22 cellular contexts compared by ENCODE assay signal in genomic region chrX:716136-716535, GRCh38.
DNase-seq lines count a peak whose midpoint lies in the region; ATAC-seq and TF ChIP-seq lines count a peak whose summit lies in the region.
"Had no signal": no experiment of that assay in that cellular context is flagged by ENCODE, and none has a peak within 500 bp of the region (broad histone marks: within the 10 kb centered on the region; RNA-seq: fewer than 3 reads in every experiment).

No MANE protein-coding gene starts in this region.

- H3K27ac Mint-ChIP-seq in activated CD8-positive, alpha-beta T cell treated with anti-CD3 and anti-CD28 coated beads for 36 hours = no peak overlapping the region
- H3K27ac Mint-ChIP-seq: B cell; CD4-positive, CD25-positive, alpha-beta regulatory T cell; CD8-positive, alpha-beta memory T cell had no signal

- H3K36me3 Mint-ChIP-seq in activated CD8-positive, alpha-beta T cell treated with anti-CD3 and anti-CD28 coated beads for 36 hours (ENCODE audit: low read depth) = no peaks in the 10 kb centered on the region
- H3K36me3 Mint-ChIP-seq: CD4-positive, CD25-positive, alpha-beta regulatory T cell; CD8-positive, alpha-beta memory T cell had no signal

- no peaks in the 10 kb centered on the region for H3K36me3 ChIP-seq in BJ (ENCODE audit: control insufficient read depth, insufficient read depth, low read length)

- H3K27me3 ChIP-seq in BJ (ENCODE audit: control insufficient read depth, insufficient read depth, low read length) = no peaks in the 10 kb centered on the region

- no peaks in the 10 kb centered on the region for H3K27me3 Mint-ChIP-seq in activated CD8-positive, alpha-beta T cell treated with anti-CD3 and anti-CD28 coated beads for 36 hours
- H3K27me3 Mint-ChIP-seq: B cell had no signal

- H3K9me3 Mint-ChIP-seq in activated CD8-positive, alpha-beta T cell treated with anti-CD3 and anti-CD28 coated beads for 36 hours = peaks cover 8% of the 10 kb centered on the region

- intact Hi-C loops in activated CD8-positive, alpha-beta T cell treated with anti-CD3 and anti-CD28 coated beads for 36 hours (cut with micrococcal nuclease) = no loop called here

- no peaks in the 10 kb centered on the region for H3K4me1 Mint-ChIP-seq in activated CD8-positive, alpha-beta T cell treated with anti-CD3 and anti-CD28 coated beads for 36 hours (ENCODE audit: low read depth)
- H3K4me1 Mint-ChIP-seq: B cell; CD4-positive, CD25-positive, alpha-beta regulatory T cell; CD8-positive, alpha-beta memory T cell had no signal

- POLR2A ChIA-PET in BJ (lab: Charles Lee) = no interaction called here
- POLR2A ChIA-PET in activated CD8-positive, alpha-beta T cell treated with anti-CD3 and anti-CD28 coated beads for 36 hours (lab: Charles Lee) = no interaction called here

- no peak for TF ChIP-seq CTCF in BJ (IDR thresholded peaks at IDR 0.05; ENCODE audit: insufficient read depth, low read depth, low read length)
- no peak for TF ChIP-seq CTCF in activated CD8-positive, alpha-beta T cell treated with anti-CD3 and anti-CD28 coated beads for 36 hours (IDR thresholded peaks at IDR 0.05)

- CTCF ChIA-PET in BJ (lab: Yijun Ruan, JAX) = no interaction called here
- CTCF ChIA-PET in activated CD8-positive, alpha-beta T cell treated with anti-CD3 and anti-CD28 coated beads for 36 hours (lab: Charles Lee) = no interaction called here

- no peak overlapping the region for H3K4me3 Mint-ChIP-seq in activated CD8-positive, alpha-beta T cell treated with anti-CD3 and anti-CD28 coated beads for 36 hours
- H3K4me3 Mint-ChIP-seq: B cell; CD8-positive, alpha-beta memory T cell had no signal

- no peak overlapping the region for H3K4me3 ChIP-seq in BJ (ENCODE audit: low read depth, low read length)
- H3K4me3 ChIP-seq: GM12878, K562 had no signal

- ATAC-seq in activated CD8-positive, alpha-beta T cell treated with anti-CD3 and anti-CD28 coated beads for 36 hours = no peak
- ATAC-seq in HG02798 (IDR thresholded peaks at IDR 0.05; ENCODE audit: poor library complexity, unreplicated experiment) (no peak), HG03045 (IDR thresholded peaks at IDR 0.05; ENCODE audit: unreplicated experiment) (no peak)
- ATAC-seq: GM12878, HCT116, K562 had no signal

- DNase-seq in BJ (ENCODE audit: low read depth) (peak; percentile 56), GM04504 (ENCODE audit: low read depth) (peak; percentile 19), inferior parietal cortex (ENCODE audit: extremely low spot score) (peak; percentile 15), SIG-M5 treated with dmso at 0.1 percent for 504 hours (lab: John Stamatoyannopoulos, UW; ENCODE audit: unreplicated experiment) (no peak)
- DNase-seq in activated CD8-positive, alpha-beta T cell treated with anti-CD3 and anti-CD28 coated beads for 36 hours = no peak
- DNase-seq: C1 segment of cervical spinal cord; CD4-positive, CD25-positive, alpha-beta regulatory T cell; CD8-positive, alpha-beta memory T cell; COR-L47; DMS 273 treated with DMSO at 0.1 percent for 48 hours; DMS53; DND-41; GDM1; GOT3; H7; IMR-90 had no signal

Comparison
In these comparisons a context has a peak if more than half of its experiments do, and no peak if none do; other contexts are left out.
1. DNase-seq: peak in BJ (single experiment), GM04504 (single experiment) and inferior parietal cortex (single experiment); none in activated CD8-positive, alpha-beta T cell treated with anti-CD3 and anti-CD28 coated beads for 36 hours (single experiment) and SIG-M5 treated with dmso at 0.1 percent for 504 hours (single experiment).